Comparison of ENCODE assay signal across 22 cellular contexts in the genomic region with DNA sequence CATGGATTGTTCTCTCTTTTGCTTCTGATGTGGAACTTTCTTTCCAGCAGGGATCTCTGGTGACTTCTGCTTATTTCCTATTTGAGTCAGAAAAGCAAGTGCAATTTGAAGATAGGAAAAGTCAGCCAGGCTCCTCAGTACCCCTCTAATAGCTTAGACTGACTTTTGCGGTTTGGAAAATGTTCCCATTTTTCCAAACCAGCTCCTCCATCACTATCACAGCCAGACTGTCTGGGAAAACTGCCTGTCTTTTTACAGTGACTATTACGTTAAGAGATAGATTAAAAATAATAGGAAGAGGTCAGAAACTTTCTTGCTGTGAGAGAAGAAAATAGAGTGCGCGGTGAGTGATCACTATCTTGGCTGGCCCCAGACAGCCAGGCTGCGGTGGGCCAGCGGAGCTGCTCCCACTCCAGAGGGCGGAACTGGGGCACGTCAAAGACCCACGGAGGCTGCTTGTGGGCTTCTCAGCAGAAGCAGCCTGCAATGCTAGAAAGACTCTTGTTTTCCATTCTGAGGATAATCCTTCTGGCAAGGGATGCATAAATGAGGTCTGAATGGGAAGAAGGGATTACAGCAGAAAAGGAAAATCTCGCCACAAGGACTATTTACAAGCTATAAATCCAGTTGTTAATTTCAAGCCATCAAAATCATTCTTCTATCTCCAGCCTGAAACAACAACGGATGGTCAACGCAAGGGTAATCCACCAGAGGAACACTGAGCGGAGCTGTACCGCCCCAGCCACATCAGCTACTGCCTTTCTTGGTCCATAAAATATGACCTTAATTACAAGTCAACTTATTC.
DNase-seq lines count a peak whose midpoint lies in the region; ATAC-seq and TF ChIP-seq lines count a peak whose summit lies in the region.
"Had no signal": no experiment of that assay in that cellular context is flagged by ENCODE, and none has a peak within 500 bp of the region (broad histone marks: within the 10 kb centered on the region; RNA-seq: fewer than 3 reads in every experiment).

No MANE protein-coding gene starts in this region.

- intact Hi-C loops in left ventricle myocardium inferior (cut with micrococcal nuclease) = no loop called here

- no peak overlapping the region for H3K4me3 ChIP-seq in BE2C (ENCODE audit: low read depth, low read length)
- 0 out of 2 replicates have a peak overlapping the region, but pooled peaks have one; percentile 7 for H3K4me3 ChIP-seq in SK-N-MC
- no peak overlapping the region for H3K4me3 ChIP-seq in hepatocyte
- no peak overlapping the region for H3K4me3 ChIP-seq in left ventricle myocardium inferior
- H3K4me3 ChIP-seq: PC-9 had no signal

- peak overlapping the region; percentile 15 for H3K4me3 Mint-ChIP-seq in nephron progenitor cell
- H3K4me3 Mint-ChIP-seq: H9 had no signal

- H2AFZ ChIP-seq in hepatocyte = no peak overlapping the region
- H2AFZ ChIP-seq: PC-9 had no signal

- H3K36me3 ChIP-seq in BE2C = no peaks in the 10 kb centered on the region
- no peaks in the 10 kb centered on the region for H3K36me3 ChIP-seq in SK-N-MC (ENCODE audit: insufficient read depth, low read length)
- H3K36me3 ChIP-seq in hepatocyte (replicated peaks; ENCODE audit: insufficient read depth, low read depth) = no peaks in the 10 kb centered on the region
- H3K36me3 ChIP-seq in left ventricle myocardium inferior = no peaks in the 10 kb centered on the region

- H3K9me2 ChIP-seq in hepatocyte (replicated peaks; ENCODE audit: insufficient read depth) = no peaks in the 10 kb centered on the region

- H4K20me1 ChIP-seq in hepatocyte (ENCODE audit: insufficient read depth, poor library complexity, severe bottlenecking) = no peaks in the 10 kb centered on the region

- H3K27me3 Mint-ChIP-seq in nephron progenitor cell (ENCODE audit: low read depth, poor library complexity) = peaks cover 7% of the 10 kb centered on the region

- TF ChIP-seq CTCF in BE2C (IDR thresholded peaks at IDR 0.05; ENCODE audit: low read depth, low read length) = no peak
- no peak for TF ChIP-seq CTCF in hepatocyte (IDR thresholded peaks at IDR 0.05; ENCODE audit: poor library complexity)
- TF ChIP-seq CTCF in nephron progenitor cell (IDR thresholded peaks at IDR 0.05) = no peak
- no peak for TF ChIP-seq CTCF in left ventricle myocardium inferior (IDR thresholded peaks at IDR 0.05; ENCODE audit: borderline replicate concordance)

- peaks cover 42% of the 10 kb centered on the region for H3K4me1 Mint-ChIP-seq in nephron progenitor cell
- H3K4me1 Mint-ChIP-seq: CD14-positive monocyte had no signal

- ATAC-seq in HG03565 (IDR thresholded peaks at IDR 0.05; ENCODE audit: unreplicated experiment) = no peak
- ATAC-seq in GM18867 (IDR thresholded peaks at IDR 0.05; ENCODE audit: unreplicated experiment) = no peak

- DNase-seq in BE2C (peak; percentile 44), SK-N-MC (ENCODE audit: low read depth, low spot score) (no peak), hepatocyte (ENCODE audit: low spot score) (no peak), nephron progenitor cell (no peak), left ventricle myocardium inferior (no peak), D341Med (ENCODE audit: low spot score) (no peak)
- DNase-seq: DMS53, GDM1, H9, Kasumi-1, NCI-H1417, NCI-H1694 treated with DMSO at 0.1 percent for 48 hours, NCI-H2081 treated with DMSO at 0.1 percent for 48 hours, NCI-H2171 treated with DMSO at 0.1 percent for 48 hours, NCI-H446 treated with DMSO at 0.1 percent for 48 hours, NCI-H69, PC-9, RPMI8226, SHP77 had no signal

- H3K36me3 Mint-ChIP-seq in nephron progenitor cell (ENCODE audit: low read depth) = no peaks in the 10 kb centered on the region
- H3K36me3 Mint-ChIP-seq: CD14-positive monocyte had no signal

- no peaks in the 10 kb centered on the region for H3K27me3 ChIP-seq in BE2C
- H3K27me3 ChIP-seq in hepatocyte = no peaks in the 10 kb centered on the region
- H3K27me3 ChIP-seq in left ventricle myocardium inferior (ENCODE audit: low read depth) = peaks cover 53% of the 10 kb centered on the region

- WGBS in hepatocyte (ENCODE audit: low lambda C conversion rate, missing lambda C conversion rate) = 52% methylated on average over 14 of the region's 14 CpGs

- peak overlapping the region; percentile 44 for H3K27ac Mint-ChIP-seq in nephron progenitor cell
- H3K27ac Mint-ChIP-seq: CD14-positive monocyte, H9 had no signal

- no peaks in the 10 kb centered on the region for H3K9me3 Mint-ChIP-seq in nephron progenitor cell
- H3K9me3 Mint-ChIP-seq: H9 had no signal

- H3K4me1 ChIP-seq in BE2C = peaks cover 17% of the 10 kb centered on the region
- H3K4me1 ChIP-seq in hepatocyte (ENCODE audit: insufficient read depth) = peaks cover 7% of the 10 kb centered on the region
- H3K4me1 ChIP-seq in left ventricle myocardium inferior = peaks cover 6% of the 10 kb centered on the region

- H3K4me2 ChIP-seq in hepatocyte = peak overlapping the region; percentile 3
- H3K4me2 ChIP-seq: PC-9 had no signal

- H3K9ac ChIP-seq in SK-N-MC (ENCODE audit: insufficient read length) = no peak overlapping the region

- no peaks in the 10 kb centered on the region for H3K79me2 ChIP-seq in hepatocyte

- no peaks in the 10 kb centered on the region for H3K9me3 ChIP-seq in BE2C
- no peaks in the 10 kb centered on the region for H3K9me3 ChIP-seq in SK-N-MC (ENCODE audit: low read depth, low read length)
- H3K9me3 ChIP-seq in hepatocyte (ENCODE audit: low read depth) = no peaks in the 10 kb centered on the region
- H3K9me3 ChIP-seq in left ventricle myocardium inferior (replicated peaks) = no peaks in the 10 kb centered on the region

- H3K27ac ChIP-seq in SK-N-MC = peak overlapping the region; percentile 23
- H3K27ac ChIP-seq in hepatocyte = peak overlapping the region; percentile 2
- H3K27ac ChIP-seq in left ventricle myocardium inferior (replicated peaks) = no peak overlapping the region
- H3K27ac ChIP-seq: PC-9 had no signal
